Comparison of ENCODE assay signal across 7 cellular contexts in the genomic region with DNA sequence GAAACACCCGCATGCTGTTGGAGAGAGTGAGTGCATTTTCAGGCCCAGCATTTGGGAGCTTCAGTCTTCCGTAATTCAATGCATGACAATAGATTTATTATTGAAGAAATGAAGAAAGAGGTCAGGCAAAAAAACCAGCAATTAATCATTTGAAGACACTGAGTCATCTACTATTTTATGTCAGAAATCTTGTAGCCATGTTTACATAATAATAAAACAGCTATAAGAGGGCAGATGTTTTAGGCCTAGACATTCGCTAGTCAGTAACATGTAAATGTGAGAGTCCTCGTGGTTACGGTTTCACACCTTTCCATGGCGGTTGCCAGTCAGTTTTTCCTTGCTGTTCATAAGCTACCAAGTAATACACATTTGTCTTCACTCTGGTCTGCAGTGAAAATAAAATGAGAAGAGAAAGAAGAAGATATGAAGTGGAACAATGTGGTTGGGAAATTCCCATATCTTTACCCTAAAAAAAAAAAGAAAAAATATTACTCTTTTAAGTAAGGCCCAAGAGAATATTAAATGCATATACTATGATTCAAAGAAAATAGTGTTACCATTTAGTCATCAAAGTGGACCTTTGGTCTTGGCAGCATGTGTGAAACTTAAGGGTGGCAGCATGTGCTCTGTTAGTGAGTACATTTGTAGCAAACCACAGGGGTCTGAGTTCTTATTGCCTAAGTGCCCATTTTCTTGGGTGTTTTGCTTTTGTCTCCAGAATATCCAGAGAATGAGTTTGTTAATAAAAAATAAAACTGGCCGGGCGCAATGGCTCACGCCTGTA.
A peak's percentile ranks its signal among the peaks of the same experiment; 100 is the strongest.
DNase-seq lines count a peak whose midpoint lies in the region; ATAC-seq and TF ChIP-seq lines count a peak whose summit lies in the region.

No MANE protein-coding gene starts in this region.

- H3K4me3 ChIP-seq in fibroblast of lung (replicated peaks in 1 of 4; ENCODE audit: control extremely low read depth in 1 of 4, insufficient read depth in 1 of 4, low read depth in 3 of 4, low read length in 4 of 4) = no peak overlapping the region

- peaks cover 28% of the 10 kb centered on the region for H3K4me1 Mint-ChIP-seq in T-helper 2 cell treated with Interferon-gamma antibody and Interleukin-4, amounts not matched to agents 5 μg/mL and 100 μg/mL, for 36 hours (ENCODE audit: low read depth)

- TF ChIP-seq CTCF in fibroblast of lung (conservative IDR thresholded peaks at IDR 0.05 in 1 of 2, IDR thresholded peaks at IDR 0.05 in 1 of 2; ENCODE audit: low read depth in 1 of 2, low read length in 2 of 2) = no peak

- no peaks in the 10 kb centered on the region for H3K36me3 ChIP-seq in fibroblast of lung (ENCODE audit: control insufficient read depth, insufficient read depth, low read length)

- peak; percentile 87 for DNase-seq in T-helper 2 cell treated with Interferon-gamma antibody and Interleukin-4, amounts not matched to agents 5 μg/mL and 100 μg/mL, for 36 hours (ENCODE audit: low spot score)
- peak; percentile 84 to 88 for DNase-seq in fibroblast of lung (ENCODE audit: low read depth in 2 of 2)
- DNase-seq in stimulated activated CD8-positive, alpha-beta memory T cell treated with anti-CD3 and anti-CD28 coated beads, Interleukin-4, amount 100 ng/mL, for 48 hours = peak; percentile 80
- DNase-seq in posterior cingulate gyrus = no peak
- DNase-seq in NCI-H1092 (lab: John Stamatoyannopoulos, UW) = no peak

- H3K9me3 Mint-ChIP-seq in T-helper 2 cell treated with Interferon-gamma antibody and Interleukin-4, amounts not matched to agents 5 μg/mL and 100 μg/mL, for 36 hours = no peaks in the 10 kb centered on the region

- H3K4me3 Mint-ChIP-seq in T-helper 2 cell treated with Interferon-gamma antibody and Interleukin-4, amounts not matched to agents 5 μg/mL and 100 μg/mL, for 36 hours = peak overlapping the region; percentile 16

- ATAC-seq in GM19043 (IDR thresholded peaks at IDR 0.05; ENCODE audit: low read depth, unreplicated experiment) (peak; percentile 84), HG02981 (IDR thresholded peaks at IDR 0.05; ENCODE audit: unreplicated experiment) (peak; percentile 79)

- H3K4me2 ChIP-seq in fibroblast of lung (ENCODE audit: extremely low read depth, insufficient read depth, low read length) = no peak overlapping the region

- H4K20me1 ChIP-seq in fibroblast of lung (ENCODE audit: control insufficient read depth, extremely low read depth, insufficient read depth, low read length) = no peaks in the 10 kb centered on the region

- H3K4me1 ChIP-seq in fibroblast of lung (ENCODE audit: control insufficient read depth, extremely low read depth, insufficient read depth, low read length) = peaks cover 3% of the 10 kb centered on the region

- H3K27me3 Mint-ChIP-seq in T-helper 2 cell treated with Interferon-gamma antibody and Interleukin-4, amounts not matched to agents 5 μg/mL and 100 μg/mL, for 36 hours (ENCODE audit: low read depth) = no peaks in the 10 kb centered on the region

- H3K79me2 ChIP-seq in fibroblast of lung (ENCODE audit: control insufficient read depth, insufficient read depth, low read length) = no peaks in the 10 kb centered on the region

- H2AFZ ChIP-seq in fibroblast of lung (ENCODE audit: low read length) = no peak overlapping the region

- H3K27ac Mint-ChIP-seq in T-helper 2 cell treated with Interferon-gamma antibody and Interleukin-4, amounts not matched to agents 5 μg/mL and 100 μg/mL, for 36 hours = peak overlapping the region; percentile 44

- H3K27me3 ChIP-seq in fibroblast of lung (ENCODE audit: control insufficient read depth, insufficient read depth, low read length) = no peaks in the 10 kb centered on the region

- no peak overlapping the region for H3K27ac ChIP-seq in fibroblast of lung (ENCODE audit: insufficient read depth, low read length)

- H3K36me3 Mint-ChIP-seq in T-helper 2 cell treated with Interferon-gamma antibody and Interleukin-4, amounts not matched to agents 5 μg/mL and 100 μg/mL, for 36 hours (ENCODE audit: low read depth) = peaks cover 5% of the 10 kb centered on the region

- intact Hi-C loops in posterior cingulate gyrus (cut with DNase I) = no loop called here

- H3K9ac ChIP-seq in fibroblast of lung (ENCODE audit: insufficient read depth, low read length) = no peak overlapping the region

- H3K9me3 ChIP-seq in fibroblast of lung (ENCODE audit: control insufficient read depth, insufficient read depth, low read depth, low read length) = no peaks in the 10 kb centered on the region

Comparison
In these comparisons a context has a peak if more than half of its experiments do, and no peak if none do; other contexts are left out.
1. DNase-seq: peak in T-helper 2 cell treated with Interferon-gamma antibody and Interleukin-4, amounts not matched to agents 5 μg/mL and 100 μg/mL, for 36 hours (single experiment), fibroblast of lung (2 of 2) and stimulated activated CD8-positive, alpha-beta memory T cell treated with anti-CD3 and anti-CD28 coated beads, Interleukin-4, amount 100 ng/mL, for 48 hours (single experiment); none in posterior cingulate gyrus (0 of 10) and NCI-H1092 (single experiment).